Comparison of ENCODE assay signal across 20 cellular contexts in the genomic region with DNA sequence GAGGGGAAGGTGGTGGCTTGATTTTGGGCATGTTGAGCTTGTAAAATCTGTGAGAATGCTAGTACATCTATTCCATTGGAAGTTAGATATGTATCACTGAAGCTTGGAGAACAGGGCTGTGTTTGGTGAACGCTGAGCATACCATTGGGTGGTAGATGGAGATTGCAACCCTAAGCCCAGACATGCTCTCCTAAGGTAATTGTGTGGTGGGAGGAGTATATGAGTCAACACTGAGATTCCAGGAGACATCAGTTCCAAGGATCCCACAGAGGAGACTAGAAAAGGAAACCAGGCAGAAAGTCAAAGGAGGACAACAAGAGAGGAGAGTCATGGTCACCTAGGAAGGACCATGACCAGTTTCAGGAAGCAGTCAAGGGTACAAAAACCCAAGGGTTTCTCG.
DNase-seq lines count a peak whose midpoint lies in the region; ATAC-seq, FAIRE-seq and TF ChIP-seq lines count a peak whose summit lies in the region.
"Had no signal": no experiment of that assay in that cellular context is flagged by ENCODE, and none has a peak within 500 bp of the region (broad histone marks: within the 10 kb centered on the region; RNA-seq: fewer than 3 reads in every experiment).

No MANE protein-coding gene starts in this region.

- no peaks in the 10 kb centered on the region for H3K4me1 ChIP-seq in PC-3 (ENCODE audit: insufficient read depth, low read length)

- no peak for TF ChIP-seq CTCF in PC-3 (conservative IDR thresholded peaks at IDR 0.05; ENCODE audit: low read depth, low read length)
- no peak for TF ChIP-seq CTCF in bronchial epithelial cell (IDR thresholded peaks at IDR 0.05; ENCODE audit: insufficient read depth, low read length, severe bottlenecking)

- peak; percentile 14 for DNase-seq in H7
- no peak for DNase-seq in PC-3
- DNase-seq in bronchial epithelial cell (ENCODE audit: low read depth) = peak; percentile 82
- DNase-seq in kidney tubule cell (ENCODE audit: low spot score) = peak; percentile 32
- no peak for DNase-seq in GM12891 (ENCODE audit: insufficient read length, low spot score)
- DNase-seq in NCI-H187 treated with DMSO at 0.1 percent for 48 hours (lab: John Stamatoyannopoulos, UW) = no peak
- DNase-seq in dermis blood vessel endothelial cell = no peak
- DNase-seq: CD4-positive, alpha-beta memory T cell; DMS79; GM23248; IMR-90; Karpas-422; NCI-H187; NCI-H446 treated with DMSO at 0.1 percent for 48 hours; NK-92 treated with Interleukin-12 subunit alpha and Interleukin-12 subunit beta, amount 100 ng/mL, for 24 hours; RPMI8226; SJCRH30 had no signal

- H4K20me1 ChIP-seq in PC-3 (ENCODE audit: low read length) = no peaks in the 10 kb centered on the region

- no peaks in the 10 kb centered on the region for H3K9me2 ChIP-seq in PC-3 (replicated peaks; ENCODE audit: low read length)

- intact Hi-C loops in PC-3 (cut with micrococcal nuclease) = no loop called here

- H2AFZ ChIP-seq in PC-3 (ENCODE audit: low read length) = no peak overlapping the region
- H2AFZ ChIP-seq: GM23248 had no signal

- H3K79me2 ChIP-seq in PC-3 (ENCODE audit: low read length) = no peaks in the 10 kb centered on the region

- no peak overlapping the region for H3K27ac ChIP-seq in PC-3 (ENCODE audit: low read length)
- H3K27ac ChIP-seq: GM23248, SJCRH30 had no signal

- H3K36me3 ChIP-seq in H7 (replicated peaks; ENCODE audit: control insufficient read depth, insufficient read depth, low read length) (no peaks in the 10 kb centered on the region), PC-3 (ENCODE audit: low read depth, low read length) (no peaks in the 10 kb centered on the region), bronchial epithelial cell (ENCODE audit: control insufficient read depth, insufficient read depth, low read length) (no peaks in the 10 kb centered on the region)

- POLR2A ChIA-PET in PC-3 (lab: Charles Lee; ENCODE audit: unreplicated experiment) = no interaction called here

- no peak overlapping the region for H3K4me3 ChIP-seq in H7 (ENCODE audit: insufficient read depth, low read depth, low read length)
- no peak overlapping the region for H3K4me3 ChIP-seq in PC-3 (ENCODE audit: low read length)
- no peak overlapping the region for H3K4me3 ChIP-seq in bronchial epithelial cell (ENCODE audit: low read depth, low read length)
- H3K4me3 ChIP-seq: GM23248, SJCRH30 had no signal

- FAIRE-seq in bronchial epithelial cell (lab: Jason Lieb, UNC) = peak; percentile 36
- FAIRE-seq in GM12891 (lab: Jason Lieb, UNC) = no peak
- FAIRE-seq: D721Med had no signal

- no peak for TF ChIP-seq POLR2A in GM12891 (IDR thresholded peaks at IDR 0.05; ENCODE audit: low read depth, low read length)

- ATAC-seq in PC-3 = 0 out of 2 replicates have a peak, but pooled peaks have one; percentile 25
- no peak for ATAC-seq in HG02571 (IDR thresholded peaks at IDR 0.05; ENCODE audit: unreplicated experiment)
- ATAC-seq: HCT116 had no signal

- no peaks in the 10 kb centered on the region for H3K9me3 ChIP-seq in PC-3 (ENCODE audit: low read length)
- H3K9me3 ChIP-seq: SJCRH30 had no signal

- no peak overlapping the region for H3K9ac ChIP-seq in PC-3 (ENCODE audit: low read length)
- H3K9ac ChIP-seq: GM23248 had no signal

- H3F3A ChIP-seq in PC-3 (ENCODE audit: low read length, unreplicated experiment) = no peaks in the 10 kb centered on the region

- BruUV-seq in PC-3 (replicated peaks; lab: Mats Ljungman, UMichigan) = no TSS peak

- CTCF ChIA-PET in PC-3 (lab: Charles Lee) = interaction anchor here (0.7 to 0.9 kb wide), 2 partner anchors 9 to 18 kb away, joined by 3 to 4 read pairs; no protein-coding TSS in a partner anchor

- H3K27me3 ChIP-seq in H7 (ENCODE audit: control insufficient read depth, insufficient read depth, low read length) = no peaks in the 10 kb centered on the region
- 0 out of 2 replicates have a peak, but pooled peaks cover 8% of the 10 kb centered on the region for H3K27me3 ChIP-seq in PC-3 (ENCODE audit: low read length)
- no peaks in the 10 kb centered on the region for H3K27me3 ChIP-seq in bronchial epithelial cell (ENCODE audit: control insufficient read depth, insufficient read depth, low read length)
- H3K27me3 ChIP-seq: SJCRH30 had no signal

- H3K4me2 ChIP-seq in PC-3 (ENCODE audit: low read length) = no peak overlapping the region

TF ChIP-seq in GM12891, 5 proteins besides CTCF, POLR2A, EP300 and RAD21:
- TF ChIP-seq PAX5 (IDR thresholded peaks at IDR 0.05; ENCODE audit: insufficient read depth, low read length, severe bottlenecking) (no peak), POU2F2 (IDR thresholded peaks at IDR 0.05; ENCODE audit: low read depth, low read length) (no peak)

Comparison
In these comparisons a context has a peak if more than half of its experiments do, and no peak if none do; other contexts are left out.
1. DNase-seq: peak in H7 (single experiment), bronchial epithelial cell (single experiment) and kidney tubule cell (single experiment); none in PC-3 (single experiment), GM12891 (single experiment), NCI-H187 treated with DMSO at 0.1 percent for 48 hours (single experiment) and dermis blood vessel endothelial cell (single experiment).